Comparison of ENCODE assay signal across 7 cellular contexts in genomic region chr14:50665298-50665697, GRCh38. TPM values are rescaled to one million over a fixed set of nuclear protein-coding genes. Genes with fewer than 3 reads are reported as not detected.
DNase-seq lines count a peak whose midpoint lies in the region; ATAC-seq, FAIRE-seq and TF ChIP-seq lines count a peak whose summit lies in the region.
"Not testable (repeated sequence)": the region's sequence is repeated elsewhere in the genome, so short reads cannot be mapped to it uniquely, and the experiment has no call there.

No MANE protein-coding gene starts in this region.

- peaks cover 11% of the 10 kb centered on the region for H3K9me3 Mint-ChIP-seq in endodermal cell

- H3K4me3 ChIP-seq in GM12875 (ENCODE audit: low read depth, low read length) (peak overlapping the region; percentile 21), WI38 (ENCODE audit: low read depth, low read length) (peak overlapping the region; percentile 91), endodermal cell (ENCODE audit: low read length) (peak overlapping the region; percentile 99)
- H3K4me3 ChIP-seq in KMS-11 (IDR thresholded peaks at IDR 0.05; ENCODE audit: insufficient read depth, low read depth, low read length); HepG2 (replicated peaks in 1 of 3; ENCODE audit: insufficient read depth in 1 of 3, low read depth in 2 of 3, low read length in 3 of 3); smooth muscle cell: not testable (repeated sequence)

- peak; percentile 41 for ATAC-seq in HG02610 (IDR thresholded peaks at IDR 0.05; ENCODE audit: unreplicated experiment)
- ATAC-seq in HepG2, result not testable (repeated sequence)

- H3K9ac ChIP-seq in KMS-11; endodermal cell (ENCODE audit: extremely low read depth, low read length, poor library complexity, severe bottlenecking); HepG2 (ENCODE audit: insufficient read depth, low read depth, low read length); smooth muscle cell (ENCODE audit: low read depth): not testable (repeated sequence)

- peaks cover 17% of the 10 kb centered on the region for H3K9me3 ChIP-seq in endodermal cell (ENCODE audit: control insufficient read depth, low read length)
- not testable (repeated sequence) for H3K9me3 ChIP-seq in HepG2 (ENCODE audit: low read length); smooth muscle cell (replicated peaks; ENCODE audit: low read depth)

- not testable (repeated sequence) for TF ChIP-seq POLR2A in HepG2 (IDR thresholded peaks at IDR 0.05; ENCODE audit: insufficient read depth in 1 of 2, low read depth in 2 of 2, low read length in 2 of 2)

- peaks cover 16% of the 10 kb centered on the region for H3K4me1 Mint-ChIP-seq in endodermal cell

- not testable (repeated sequence) for H2AFZ ChIP-seq in KMS-11 (ENCODE audit: low read depth); HepG2 (ENCODE audit: low read length); smooth muscle cell (ENCODE audit: low read depth)

- not testable (repeated sequence) for DNase-seq in endodermal cell; HepG2 (ENCODE audit: low spot score); smooth muscle cell (lab: John Stamatoyannopoulos, UW; ENCODE audit: unreplicated experiment)

- TF ChIP-seq CTCF in GM12875 (IDR thresholded peaks at IDR 0.05; ENCODE audit: borderline replicate concordance, insufficient read depth, low read depth, low read length); KMS-11 (conservative IDR thresholded peaks at IDR 0.05; ENCODE audit: low read depth, low read length); WI38 (IDR thresholded peaks at IDR 0.05; ENCODE audit: low read depth, low read length); endodermal cell (conservative IDR thresholded peaks at IDR 0.05); HepG2 (CRISPR knock-in tag; IDR thresholded peaks at IDR 0.05); smooth muscle cell (IDR thresholded peaks at IDR 0.05; ENCODE audit: borderline replicate concordance, insufficient read depth, poor library complexity, severe bottlenecking): not testable (repeated sequence)

- not testable (repeated sequence) for H3K36me3 ChIP-seq in KMS-11 (ENCODE audit: insufficient read depth); smooth muscle cell (ENCODE audit: low read depth)
- peaks cover 35% of the 10 kb centered on the region for H3K36me3 ChIP-seq in endodermal cell (ENCODE audit: control insufficient read depth, insufficient read depth, low read length)
- peaks cover 0 to 12% of the 10 kb centered on the region in 2 experiments; a peak in 2 of 5 replicates for H3K36me3 ChIP-seq in HepG2 (replicated peaks in 1 of 2; ENCODE audit: control insufficient read depth in 1 of 2, insufficient read depth in 2 of 2, low read length in 2 of 2)

- not testable (repeated sequence) for H3K27ac Mint-ChIP-seq in endodermal cell

- H3K4me2 ChIP-seq in KMS-11 (peak overlapping the region; percentile 90; the same call in 1 of the 2 replicates), HepG2 (ENCODE audit: low read depth, low read length) (peak overlapping the region; percentile 79; the same call in 1 of the 2 replicates), smooth muscle cell (peak overlapping the region; percentile 89)

- H3K4me1 ChIP-seq in KMS-11 (ENCODE audit: low read depth, poor library complexity, severe bottlenecking) (peaks cover 12% of the 10 kb centered on the region), HepG2 (ENCODE audit: insufficient read depth, low read length) (peaks cover 34% of the 10 kb centered on the region), smooth muscle cell (ENCODE audit: low read depth) (peaks cover 22% of the 10 kb centered on the region)
- H3K4me1 ChIP-seq in endodermal cell (ENCODE audit: control insufficient read depth, insufficient read depth, low read length), result not testable (repeated sequence)

- not testable (repeated sequence) for FAIRE-seq in HepG2 (lab: Jason Lieb, UNC)

- not testable (repeated sequence) for H3K27ac ChIP-seq in KMS-11; endodermal cell (ENCODE audit: low read depth, low read length); HepG2 (ENCODE audit: extremely low read length, insufficient read depth, low read length); smooth muscle cell (ENCODE audit: low read depth)

- not testable (repeated sequence) for TF ChIP-seq EP300 in HepG2 (IDR thresholded peaks at IDR 0.05; ENCODE audit: low read depth in 2 of 2, low read length in 2 of 2); HepG2 (CRISPR knock-in tag; IDR thresholded peaks at IDR 0.05; ENCODE audit: borderline replicate concordance)

- in situ Hi-C loops in HepG2 (cut with HindIII; ENCODE audit: extremely low pct_ligation_motif_present, low pct_unique_long_range_greater_than_20kb), result not testable (repeated sequence)

- intact Hi-C loops in HepG2 (cut with micrococcal nuclease; ENCODE audit: unreplicated experiment), result not testable (repeated sequence)

- H3K79me2 ChIP-seq in KMS-11 (ENCODE audit: insufficient read depth, low read depth) (peaks cover 21% of the 10 kb centered on the region; the same call in 1 of the 2 replicates), HepG2 (ENCODE audit: insufficient read depth, low read length) (peaks cover 22% of the 10 kb centered on the region), smooth muscle cell (ENCODE audit: low read depth) (peaks cover 45% of the 10 kb centered on the region)

- TF ChIP-seq RAD21 in HepG2 (CRISPR knock-in tag; IDR thresholded peaks at IDR 0.05), result not testable (repeated sequence)

- not testable (repeated sequence) for H3K27me3 Mint-ChIP-seq in endodermal cell (ENCODE audit: insufficient read depth)

- BruUV-seq in HepG2 (replicated peaks; lab: Mats Ljungman, UMichigan), result not testable (repeated sequence)

- CTCF ChIA-PET in HepG2 (lab: Yijun Ruan, JAX; ENCODE audit: low intra/inter-chr PET ratio, low total read pairs), result not testable (repeated sequence)

- H3K4me3 Mint-ChIP-seq in endodermal cell, result peak overlapping the region; percentile 21

- not testable (repeated sequence) for H4K20me1 ChIP-seq in KMS-11 (ENCODE audit: insufficient read depth); HepG2 (ENCODE audit: insufficient read depth, low read length)
- peaks cover 20% of the 10 kb centered on the region for H4K20me1 ChIP-seq in smooth muscle cell (ENCODE audit: low read depth)

- H3F3A ChIP-seq in smooth muscle cell (ENCODE audit: low read depth), result not testable (repeated sequence)

- 99 to 100% methylated on average over 1 to 4 of the region's 5 CpGs for WGBS in endodermal cell (ENCODE audit: insufficient coverage in 1 of 2, insufficient read length in 1 of 2), 2 experiments
- 94% methylated on average over 5 of the region's 5 CpGs for whole genome bisulfite sequencing in HepG2 (ENCODE audit: low lambda C conversion rate)
- WGBS in smooth muscle cell (ENCODE audit: low lambda C conversion rate), result 78% methylated on average over 5 of the region's 5 CpGs

- POLR2A ChIA-PET in HepG2 (lab: Yijun Ruan, JAX), result not testable (repeated sequence)

- peaks cover 37% of the 10 kb centered on the region for H3K36me3 Mint-ChIP-seq in endodermal cell (ENCODE audit: low read depth)

- not testable (repeated sequence) for H3K27me3 ChIP-seq in KMS-11 (ENCODE audit: insufficient read depth, low read depth); endodermal cell (ENCODE audit: control insufficient read depth, insufficient read depth, low read length, poor library complexity, severe bottlenecking); HepG2 (ENCODE audit: control insufficient read depth in 1 of 2, insufficient read depth in 2 of 2, low read length in 2 of 2); smooth muscle cell (ENCODE audit: low read depth)

RNA-seq across cellular contexts. Expression of gene SAV1, which starts 2.8 kb away (rescaled TPM):
- 10 to 100 TPM; 42.1 to 44.0 TPM for total RNA-seq in endodermal cell
- polyA plus RNA-seq in endodermal cell (2013, experiment 1 of 2), result 32.1 TPM
- 33.7 TPM for polyA plus RNA-seq in endodermal cell (2013, experiment 2 of 2)
- total RNA-seq in HepG2 (2016; rRNA removed; fragmentation: Illumina TruSeq; extraction: Trizol), result 8.1 and 8.2 TPM in 2 replicates
- total RNA-seq in HepG2 (2016; cell fraction: cytosol; rRNA removed; fragmentation: Illumina TruSeq; extraction: Trizol; ENCODE audit: low read depth), result 5.7 and 6.1 TPM in 2 replicates
- 8.2 and 10.4 TPM in 2 replicates for total RNA-seq in HepG2 (2016; cell fraction: insoluble cytoplasmic fraction; rRNA removed; fragmentation: Illumina TruSeq; extraction: Trizol)
- 14.1 and 14.6 TPM in 2 replicates for total RNA-seq in HepG2 (2016; cell fraction: membrane; rRNA removed; fragmentation: Illumina TruSeq; extraction: Trizol)
- 8.7 and 12.4 TPM in 2 replicates for total RNA-seq in HepG2 (2016; cell fraction: nucleus; rRNA removed; fragmentation: Illumina TruSeq; extraction: Trizol)
- polyA plus RNA-seq in HepG2 (2011; rRNA removed), result 6.2 and 7.3 TPM in 2 replicates
- polyA plus RNA-seq in HepG2 (2011; cell fraction: cytosol; rRNA removed), result 3.8 and 5.5 TPM in 2 replicates
- polyA plus RNA-seq in HepG2 (2011; cell fraction: nucleus; rRNA removed), result 1.7 and 3.1 TPM in 2 replicates
- 8.6 and 11.5 TPM in 2 replicates for polyA plus RNA-seq in HepG2 (2012)
- 6.8 and 7.8 TPM in 2 replicates for polyA plus RNA-seq in HepG2 (2016; cell fraction: cytosol; fragmentation: Illumina TruSeq; extraction: Trizol; ENCODE audit: low read depth)
- polyA plus RNA-seq in HepG2 (2016; cell fraction: insoluble cytoplasmic fraction; fragmentation: Illumina TruSeq; extraction: Trizol; ENCODE audit: low read depth), result 12.2 and 17.2 TPM in 2 replicates
- polyA plus RNA-seq in HepG2 (2016; cell fraction: membrane; fragmentation: Illumina TruSeq; extraction: Trizol; ENCODE audit: low read depth), result 17.1 and 18.9 TPM in 2 replicates
- 9.8 and 9.9 TPM in 2 replicates for polyA plus RNA-seq in HepG2 (2016; cell fraction: nucleus; fragmentation: Illumina TruSeq; extraction: Trizol; ENCODE audit: insufficient read depth, low read depth)
- polyA minus RNA-seq in HepG2 (2011; rRNA and poly(A)+ RNA removed; ENCODE audit: low replicate concordance), result 2.9 and 12.9 TPM in 2 replicates
- polyA minus RNA-seq in HepG2 (2011; cell fraction: cytosol; rRNA and poly(A)+ RNA removed), result 5.4 and 6.7 TPM in 2 replicates
- polyA minus RNA-seq in HepG2 (2011; cell fraction: nucleus; rRNA and poly(A)+ RNA removed), result 16.2 and 17.7 TPM in 2 replicates
- 17.7 and 24.8 TPM in 2 replicates for total RNA-seq in smooth muscle cell
- polyA plus RNA-seq in smooth muscle cell, result 17.7 and 18.4 TPM in 2 replicates
